In the genomic region with DNA sequence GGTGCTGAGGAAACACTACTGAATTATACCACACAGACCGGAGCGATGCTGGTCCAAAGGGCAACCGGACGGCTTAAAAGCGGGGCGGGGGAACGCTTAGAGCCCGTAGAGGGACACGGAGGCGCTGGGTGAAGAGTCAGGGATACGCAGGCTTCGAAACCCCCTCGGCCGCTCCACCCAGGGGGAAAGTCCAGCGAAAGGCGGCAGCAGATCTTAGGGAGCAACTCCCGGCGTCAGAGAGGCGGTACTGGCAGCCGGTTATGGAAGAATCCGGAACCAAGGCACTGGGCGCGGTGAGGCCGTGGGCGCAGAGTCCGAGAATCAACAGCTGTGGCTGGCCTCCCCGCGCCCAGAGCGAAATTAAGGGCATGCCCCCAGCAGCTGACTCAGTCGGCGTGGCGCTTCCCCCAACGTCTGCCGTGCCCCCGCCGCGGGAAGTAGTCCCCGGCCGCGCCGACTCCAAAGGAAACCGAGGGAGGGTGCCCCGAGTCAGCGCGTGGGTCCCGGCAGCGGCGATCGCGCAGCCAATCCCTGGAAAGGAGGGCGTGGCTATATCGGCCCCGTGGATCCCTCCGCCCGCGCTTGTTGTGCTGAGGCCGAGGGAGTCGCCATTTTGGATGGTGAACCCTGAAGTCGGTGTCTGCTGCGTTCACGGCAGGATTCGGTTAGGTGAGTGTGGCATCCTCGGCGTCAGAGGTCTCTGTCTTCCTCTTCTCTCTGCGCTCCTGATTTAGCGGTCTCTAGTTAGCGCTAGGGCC, we compare ENCODE assay signal across 8 cellular contexts. TPM values are rescaled to one million over a fixed set of nuclear protein-coding genes. Genes with fewer than 3 reads are reported as not detected.
A peak's percentile ranks its signal among the peaks of the same experiment; 100 is the strongest.
DNase-seq lines count a peak whose midpoint lies in the region; ATAC-seq and TF ChIP-seq lines count a peak whose summit lies in the region.

TSS of gene IST1 (plus strand) at position 611 of the 758 bp plus-strand sequence. CDS start 20,110 bp downstream, outside the sequence.

- peak; percentile 75 for ATAC-seq in GM19328 (IDR thresholded peaks at IDR 0.05; ENCODE audit: unreplicated experiment)
- ATAC-seq in HG03520 (IDR thresholded peaks at IDR 0.05; ENCODE audit: unreplicated experiment), result peak; percentile 76

- H3K27ac ChIP-seq in liver (ENCODE audit: low read depth in 1 of 2, low read length in 2 of 2), result peak within 1 kb of the TSS; percentile 80 to 98

- peak; percentile 50 to 98 (median 96) for DNase-seq in C1 segment of cervical spinal cord (lab: John Stamatoyannopoulos, UW)
- peak; percentile 84 for DNase-seq in NCI-H748 treated with DMSO at 0.1 percent for 48 hours (lab: John Stamatoyannopoulos, UW)
- peak; percentile 97 to 98 for DNase-seq in activated CD4-positive, alpha-beta T cell treated with anti-CD3 and anti-CD28 coated beads, Interleukin-2, amount 50 U/mL, for 4 hours
- peak; percentile 100 for DNase-seq in dermis blood vessel endothelial cell
- DNase-seq in stimulated activated CD4-positive, alpha-beta T cell treated with anti-CD3 and anti-CD28 coated beads, Interleukin-4, amount 100 ng/mL, for 24 hours, result peak; percentile 98

- H3K9ac ChIP-seq in liver (ENCODE audit: low read depth in 1 of 2, low read length in 2 of 2), result peak within 1 kb of the TSS; percentile 92 to 93

- no peak for TF ChIP-seq CTCF in liver (IDR thresholded peaks at IDR 0.05; ENCODE audit: low read depth, low read length, missing input control)

- under 1% methylated on average over 67 of the region's 67 CpGs for WGBS in liver

- no peaks in the 10 kb centered on the region for H3K27me3 ChIP-seq in liver (ENCODE audit: control insufficient read depth in 4 of 4, insufficient read depth in 4 of 4, low read length in 3 of 4)

- H3K4me1 ChIP-seq in liver (ENCODE audit: control insufficient read depth in 4 of 4, insufficient read depth in 4 of 4, low read length in 3 of 4), result peaks cover 0 to 20% (median 8%) of the 10 kb centered on the region in 4 donors

- peak within 1 kb of the TSS; percentile 86 to 93 (median 91) for H3K4me3 ChIP-seq in liver (ENCODE audit: low read depth in 1 of 3, low read length in 3 of 3)

- peak in 1 of 2 donors; percentile 38 for TF ChIP-seq RAD21 in liver (IDR thresholded peaks at IDR 0.05)

- no peaks in the 10 kb centered on the region for H3K36me3 ChIP-seq in liver (ENCODE audit: control insufficient read depth in 4 of 4, insufficient read depth in 3 of 4, low read depth in 1 of 4, low read length in 3 of 4)

- H3K9me3 ChIP-seq in liver (ENCODE audit: control insufficient read depth in 4 of 4, low read length in 3 of 4), result no peaks in the 10 kb centered on the region

TF ChIP-seq in liver, 16 proteins besides CTCF, POLR2A, EP300 and RAD21:
- TF ChIP-seq YY1 (IDR thresholded peaks at IDR 0.05) (peak; percentile 99), JUND (IDR thresholded peaks at IDR 0.05) (peak; percentile 37 to 49), NR2F2 (IDR thresholded peaks at IDR 0.05) (peak; percentile 89), SP1 (IDR thresholded peaks at IDR 0.05) (peak; percentile 83), EGR1 (IDR thresholded peaks at IDR 0.05; ENCODE audit: low read depth in 2 of 2) (peak; percentile 35 to 50), ATF3 (IDR thresholded peaks at IDR 0.05) (peak; percentile 33), TAF1 (conservative IDR thresholded peaks at IDR 0.05) (peak; percentile 95), HNF4G (IDR thresholded peaks at IDR 0.05) (peak; percentile 65), FOXA1 (IDR thresholded peaks at IDR 0.05) (peak; percentile 36), GABPA (IDR thresholded peaks at IDR 0.05 in 1 of 2, conservative IDR thresholded peaks at IDR 0.05 in 1 of 2) (peak in 1 of 2 donors; percentile 64), HNF4A (conservative IDR thresholded peaks at IDR 0.05) (peak; percentile 82 to 87), REST (IDR thresholded peaks at IDR 0.05) (peak; percentile 70), RXRA (IDR thresholded peaks at IDR 0.05) (peak; percentile 2 to 75), ZBTB33 (IDR thresholded peaks at IDR 0.05) (no peak), FOXA2 (IDR thresholded peaks at IDR 0.05) (peak; percentile 24)
- TF ChIP-seq, protein P1, sequence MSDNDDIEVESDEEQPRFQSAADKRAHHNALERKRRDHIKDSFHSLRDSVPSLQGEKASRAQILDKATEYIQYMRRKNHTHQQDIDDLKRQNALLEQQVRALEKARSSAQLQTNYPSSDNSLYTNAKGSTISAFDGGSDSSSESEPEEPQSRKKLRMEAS (IDR thresholded peaks at IDR 0.05), result peak; percentile 48

RNA-seq across cellular contexts. Expression of gene IST1, which starts in this region (rescaled TPM):
- total RNA-seq in dermis blood vessel endothelial cell, result 203 and 267 TPM in 2 replicates
- total RNA-seq in liver, result 10 to 100 TPM; 65.4 to 95.3 TPM
- 10 to 100 TPM; 33.8 to 41.7 TPM for polyA plus RNA-seq in liver

Comparison
In these comparisons a context has a peak if more than half of its experiments do, and no peak if none do; other contexts are left out.
1. Peak in every context shown above with its lines: DNase-seq, ATAC-seq, H3K4me3 ChIP-seq and H3K27ac ChIP-seq.